Comparison of ENCODE assay signal across 24 cellular contexts in genomic region chr10:60527676-60528075, GRCh38.
"Had no signal": no experiment of that assay in that cellular context is flagged by ENCODE, and none has a peak within 500 bp of the region (broad histone marks: within the 10 kb centered on the region; RNA-seq: fewer than 3 reads in every experiment).

No MANE protein-coding gene starts in this region.

- H3K4me1 ChIP-seq: left lung, right lobe of liver had no signal

- H3K4me1 Mint-ChIP-seq: stimulated activated memory B cell treated with anti-CD40 and anti-IgM and Interleukin-4, amounts not matched to agents 10 μg/mL and 1 μg/mL and 100 μg/mL, for 72 hours; stimulated activated naive CD8-positive, alpha-beta T cell treated with anti-CD3 and anti-CD28 coated beads, Interleukin-15, amount 100 ng/mL, for 72 hours had no signal

- H3K36me3 ChIP-seq: left lung, lower lobe of right lung, ovary, right atrium auricular region, right lobe of liver, transverse colon, upper lobe of left lung had no signal

- H3K4me2 ChIP-seq: smooth muscle cell had no signal

- DNase-seq: hippocampal formation; kidney; left colon; left lung; lower lobe of right lung; mammary epithelial cell; midbrain; mucosa of descending colon; naive thymus-derived CD4-positive, alpha-beta T cell; ovary; right lobe of liver; stimulated activated CD4-positive, alpha-beta T cell treated with anti-CD3 and anti-CD28 coated beads, Interleukin-1b, Interleukin-23, amount 100 ng/mL, for 48 hours; stimulated activated CD4-positive, alpha-beta T cell treated with anti-CD3 and anti-CD28 coated beads, Interleukin-2, amount 100 ng/mL, for 48 hours; stimulated activated CD4-positive, alpha-beta T cell treated with anti-CD3 and anti-CD28 coated beads, Interleukin-4, amount 100 ng/mL, for 4 hours; stimulated activated CD8-positive, alpha-beta memory T cell treated with anti-CD3 and anti-CD28 coated beads, Interleukin-4, amount 100 ng/mL, for 48 hours; stimulated activated naive CD4-positive, alpha-beta T cell treated with Interleukin-2 at 50 U/mL for 16 hours; stimulated activated naive CD8-positive, alpha-beta T cell treated with anti-CD3 and anti-CD28 coated beads, Interleukin-15, amount 100 ng/mL, for 72 hours; transverse colon; upper lobe of left lung had no signal

- ATAC-seq: left colon; left lung; lower lobe of right lung; mucosa of descending colon; naive thymus-derived CD4-positive, alpha-beta T cell; natural killer cell treated with Interleukin-12 subunit alpha and Interleukin-12 subunit beta and Interleukin-15 and Interleukin-18, amount 100 ng/mL, for 72 hours; right lobe of liver; stimulated activated memory B cell treated with anti-CD40 and anti-IgM and Interleukin-4, amounts not matched to agents 10 μg/mL and 1 μg/mL and 100 μg/mL, for 72 hours; stimulated activated naive CD8-positive, alpha-beta T cell treated with anti-CD3 and anti-CD28 coated beads, Interleukin-15, amount 100 ng/mL, for 72 hours had no signal

- H3K9me3 ChIP-seq: left lung, mucosa of descending colon, ovary, right atrium auricular region, right lobe of liver, transverse colon, upper lobe of left lung had no signal

- H3K27ac ChIP-seq: left lung, lower lobe of right lung, ovary, right atrium auricular region, right lobe of liver, transverse colon, upper lobe of left lung had no signal

- H3K27me3 Mint-ChIP-seq: naive thymus-derived CD4-positive, alpha-beta T cell; natural killer cell treated with Interleukin-12 subunit alpha and Interleukin-12 subunit beta and Interleukin-15 and Interleukin-18, amount 100 ng/mL, for 72 hours; progenitor cell of endocrine pancreas; stimulated activated memory B cell treated with anti-CD40 and anti-IgM and Interleukin-4, amounts not matched to agents 10 μg/mL and 1 μg/mL and 100 μg/mL, for 72 hours; stimulated activated naive CD8-positive, alpha-beta T cell treated with anti-CD3 and anti-CD28 coated beads, Interleukin-15, amount 100 ng/mL, for 72 hours had no signal

- H3K27ac Mint-ChIP-seq: naive thymus-derived CD4-positive, alpha-beta T cell; natural killer cell treated with Interleukin-12 subunit alpha and Interleukin-12 subunit beta and Interleukin-15 and Interleukin-18, amount 100 ng/mL, for 72 hours; progenitor cell of endocrine pancreas; stimulated activated memory B cell treated with anti-CD40 and anti-IgM and Interleukin-4, amounts not matched to agents 10 μg/mL and 1 μg/mL and 100 μg/mL, for 72 hours; stimulated activated naive CD8-positive, alpha-beta T cell treated with anti-CD3 and anti-CD28 coated beads, Interleukin-15, amount 100 ng/mL, for 72 hours had no signal

- H3K4me3 Mint-ChIP-seq: naive thymus-derived CD4-positive, alpha-beta T cell; natural killer cell treated with Interleukin-12 subunit alpha and Interleukin-12 subunit beta and Interleukin-15 and Interleukin-18, amount 100 ng/mL, for 72 hours; stimulated activated memory B cell treated with anti-CD40 and anti-IgM and Interleukin-4, amounts not matched to agents 10 μg/mL and 1 μg/mL and 100 μg/mL, for 72 hours; stimulated activated naive CD8-positive, alpha-beta T cell treated with anti-CD3 and anti-CD28 coated beads, Interleukin-15, amount 100 ng/mL, for 72 hours had no signal

- H3K4me3 ChIP-seq: left lung, lower lobe of right lung, mucosa of descending colon, ovary, right atrium auricular region, right lobe of liver, smooth muscle cell, transverse colon, upper lobe of left lung had no signal

- H3K27me3 ChIP-seq: left lung, ovary, right atrium auricular region, right lobe of liver, transverse colon, upper lobe of left lung had no signal
